10 cellular contexts compared by ENCODE assay signal in the genomic region with DNA sequence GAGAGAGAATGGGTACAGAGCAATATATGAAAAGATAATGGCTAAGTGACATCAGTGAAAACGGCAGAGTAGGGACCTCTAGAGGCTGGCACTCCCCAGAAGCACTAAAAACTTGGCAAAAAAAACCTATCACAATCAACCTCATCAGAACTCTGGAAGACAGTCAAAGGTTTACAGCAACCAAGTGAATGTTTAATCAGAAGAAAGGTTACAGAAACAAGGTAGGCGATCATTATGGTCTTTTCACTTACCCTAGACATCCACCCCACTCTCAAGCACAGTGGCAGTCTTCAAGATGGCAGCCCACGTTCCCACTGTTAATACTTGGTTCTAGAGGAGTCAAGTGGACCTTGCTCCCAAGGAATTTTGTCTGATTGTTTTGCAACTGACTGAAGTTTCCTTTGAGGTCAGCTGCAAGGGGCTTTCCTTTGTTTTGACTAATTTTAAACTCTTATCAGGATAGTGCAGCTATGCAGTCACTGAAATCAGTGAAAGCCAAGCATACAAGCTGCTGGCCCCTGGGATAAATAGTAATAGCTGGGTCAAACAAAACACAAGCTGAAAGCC. TPM values are rescaled to one million over a fixed set of nuclear protein-coding genes. Genes with fewer than 3 reads are reported as not detected.
DNase-seq lines count a peak whose midpoint lies in the region; ATAC-seq and TF ChIP-seq lines count a peak whose summit lies in the region.
"Had no signal": no experiment of that assay in that cellular context is flagged by ENCODE, and none has a peak within 500 bp of the region (broad histone marks: within the 10 kb centered on the region; RNA-seq: fewer than 3 reads in every experiment).

No MANE protein-coding gene starts in this region.

- H3K27me3 Mint-ChIP-seq in activated naive CD8-positive, alpha-beta T cell = no peaks in the 10 kb centered on the region
- H3K27me3 Mint-ChIP-seq in stimulated activated naive CD8-positive, alpha-beta T cell treated with anti-CD3 and anti-CD28 coated beads, Interleukin-15, amount 100 ng/mL, for 72 hours = no peaks in the 10 kb centered on the region
- H3K27me3 Mint-ChIP-seq: activated naive CD4-positive, alpha-beta T cell treated with anti-CD3 and anti-CD28 coated beads, Interleukin-2, amount 10 ng/mL, durations not matched to agents 7 days and 5 days had no signal

- peaks cover 60% of the 10 kb centered on the region for H3K4me1 Mint-ChIP-seq in activated naive CD8-positive, alpha-beta T cell (ENCODE audit: low read depth)
- H3K4me1 Mint-ChIP-seq in stimulated activated naive CD8-positive, alpha-beta T cell treated with anti-CD3 and anti-CD28 coated beads, Interleukin-15, amount 100 ng/mL, for 72 hours = peaks cover 70% of the 10 kb centered on the region

- no TSS peak for BruUV-seq in OCI-LY7 (replicated peaks; lab: Mats Ljungman, UMichigan)

- ATAC-seq in heart left ventricle (peak in 3 of 4 donors; percentile 42 to 59 (median 55)), Right ventricle myocardium inferior (no peak), HG02884 (IDR thresholded peaks at IDR 0.05; ENCODE audit: unreplicated experiment) (peak; percentile 39)
- peak; percentile 35 for ATAC-seq in stimulated activated naive CD8-positive, alpha-beta T cell treated with anti-CD3 and anti-CD28 coated beads, Interleukin-15, amount 100 ng/mL, for 72 hours

- WGBS in heart left ventricle, 4 donors = 53 to 59% (median 58%) methylated on average over 3 of the region's 3 CpGs

- POLR2A ChIA-PET in OCI-LY7 (lab: Charles Lee) = interaction anchor here (0.6 kb wide), 1 partner anchor 10 kb away, joined by 3 read pairs; no protein-coding TSS in a partner anchor

- peaks cover 6% of the 10 kb centered on the region; the same call in 1 of the 2 replicates for H3K79me2 ChIP-seq in OCI-LY7 (ENCODE audit: insufficient read depth, low read depth, low read length)

- H3K36me3 Mint-ChIP-seq in activated naive CD8-positive, alpha-beta T cell = peaks cover 10% of the 10 kb centered on the region

- H3K9me3 ChIP-seq in heart left ventricle (peaks cover 0 to 27% (median 0%) of the 10 kb centered on the region in 12 donors), OCI-LY7 (ENCODE audit: low read length) (peaks cover 13% of the 10 kb centered on the region; the same call in 1 of the 2 replicates)
- H3K9me3 ChIP-seq: BLaER1 had no signal

- peak overlapping the region; percentile 12 for H3K4me3 Mint-ChIP-seq in activated naive CD8-positive, alpha-beta T cell
- peak overlapping the region; percentile 75 to 87 for H3K4me3 Mint-ChIP-seq in stimulated activated naive CD8-positive, alpha-beta T cell treated with anti-CD3 and anti-CD28 coated beads, Interleukin-15, amount 100 ng/mL, for 72 hours

- peaks cover 0 to 37% (median 19%) of the 10 kb centered on the region in 12 donors for H3K4me1 ChIP-seq in heart left ventricle
- H3K4me1 ChIP-seq in OCI-LY7 (ENCODE audit: insufficient read depth, low read length, poor library complexity, severe bottlenecking) = peaks cover 7% of the 10 kb centered on the region

- H3K27ac ChIP-seq in heart left ventricle (peak overlapping the region in 4 of 12 donors; percentile 32 to 42 (median 36)), OCI-LY7 (ENCODE audit: low read depth, low read length, poor library complexity, severe bottlenecking) (no peak overlapping the region)
- H3K27ac ChIP-seq: BLaER1 had no signal

- no peak overlapping the region for H3K27ac Mint-ChIP-seq in activated naive CD8-positive, alpha-beta T cell
- H3K27ac Mint-ChIP-seq in stimulated activated naive CD8-positive, alpha-beta T cell treated with anti-CD3 and anti-CD28 coated beads, Interleukin-15, amount 100 ng/mL, for 72 hours = peak overlapping the region in 1 of 2 donors; percentile 78

- intact Hi-C loops in heart left ventricle (cut with DNase I) = no loop called here
- intact Hi-C loops in Right ventricle myocardium inferior (cut with DNase I) = no loop called here
- intact Hi-C loops in OCI-LY7 (cut with micrococcal nuclease; ENCODE audit: unreplicated experiment) = no loop called here

- H3K4me2 ChIP-seq in OCI-LY7 (ENCODE audit: low read length) = no peak overlapping the region
- H3K4me2 ChIP-seq: BLaER1 had no signal

- no peak for TF ChIP-seq POLR2A in heart left ventricle (IDR thresholded peaks at IDR 0.05)

- CTCF ChIA-PET in OCI-LY7 (lab: Charles Lee; ENCODE audit: unreplicated experiment) = no interaction called here

- TF ChIP-seq CTCF in heart left ventricle (IDR thresholded peaks at IDR 0.05) (peak in 2 of 12 donors; percentile 14), OCI-LY7 (conservative IDR thresholded peaks at IDR 0.05; ENCODE audit: low read length) (no peak; the same call in 1 of the 2 replicates)

- no peak overlapping the region for H3K4me3 ChIP-seq in heart left ventricle
- no peak overlapping the region for H3K4me3 ChIP-seq in OCI-LY7 (ENCODE audit: low read depth, low read length, poor library complexity, severe bottlenecking)
- H3K4me3 ChIP-seq: BLaER1 had no signal

- peaks cover 0 to 9% (median 0%) of the 10 kb centered on the region in 9 donors for H3K36me3 ChIP-seq in heart left ventricle
- H3K36me3 ChIP-seq in OCI-LY7 (ENCODE audit: insufficient read depth, low read length) = no peaks in the 10 kb centered on the region
- H3K36me3 ChIP-seq: BLaER1 had no signal

- H4K20me1 ChIP-seq in OCI-LY7 (ENCODE audit: insufficient read depth, low read length) = no peaks in the 10 kb centered on the region
- H4K20me1 ChIP-seq: BLaER1 had no signal

- H3K9me2 ChIP-seq in OCI-LY7 (ENCODE audit: insufficient read depth, low read length) = no peaks in the 10 kb centered on the region

- no peak for DNase-seq in heart left ventricle
- DNase-seq in Right ventricle myocardium inferior (ENCODE audit: missing footprints) = no peak
- no peak for DNase-seq in stimulated activated naive CD8-positive, alpha-beta T cell treated with anti-CD3 and anti-CD28 coated beads, Interleukin-15, amount 100 ng/mL, for 72 hours
- DNase-seq in NCI-H446 treated with DMSO at 0.1 percent for 48 hours (lab: John Stamatoyannopoulos, UW) = no peak
- no peak for DNase-seq in SKM-1 treated with dmso at 0.1 percent for 144 hours (lab: John Stamatoyannopoulos, UW; ENCODE audit: unreplicated experiment)
- no peak for DNase-seq in OCI-LY7 (ENCODE audit: low spot score)
- DNase-seq: activated naive CD4-positive, alpha-beta T cell treated with anti-CD3 and anti-CD28 coated beads, Interleukin-2, amount 10 ng/mL, durations not matched to agents 7 days and 5 days had no signal

- H3K27me3 ChIP-seq in heart left ventricle = no peaks in the 10 kb centered on the region
- H3K27me3 ChIP-seq: BLaER1 had no signal

- no peaks in the 10 kb centered on the region for H3K9me3 Mint-ChIP-seq in activated naive CD8-positive, alpha-beta T cell (ENCODE audit: low read depth)
- H3K9me3 Mint-ChIP-seq in stimulated activated naive CD8-positive, alpha-beta T cell treated with anti-CD3 and anti-CD28 coated beads, Interleukin-15, amount 100 ng/mL, for 72 hours = peaks cover 0 to 5% of the 10 kb centered on the region in 2 donors

- H2AFZ ChIP-seq in OCI-LY7 (ENCODE audit: low read length) = no peak overlapping the region

RNA-seq across cellular contexts. Expression of gene KIFAP3, which starts 7.2 kb away (rescaled TPM):
- total RNA-seq in heart left ventricle (10 to 100 TPM; 31.0 to 75.0 (median 53.5) TPM), Right ventricle myocardium inferior (31.0 TPM), OCI-LY7 (2022) (12.5 and 13.3 TPM in 2 replicates)
- 10 to 100 TPM; 14.0 to 55.9 TPM for polyA plus RNA-seq in heart left ventricle
- 10.5 and 10.6 TPM in 2 replicates for total RNA-seq in OCI-LY7 (2014; rRNA removed; shearing (Covaris generic))
